ENCODE assay signal across 10 cellular contexts in genomic region chr2:187129306-187129705, GRCh38.
"Had no signal": no experiment of that assay in that cellular context is flagged by ENCODE, and none has a peak within 500 bp of the region (broad histone marks: within the 10 kb centered on the region; RNA-seq: fewer than 3 reads in every experiment).

No MANE protein-coding gene starts in this region.

- FAIRE-seq: HTR-8/SVneo, K562 had no signal

- DNase-seq: GM23248, GOT3, H7, HFFc6, IMR-90, KG1 had no signal

- ATAC-seq: HCT116, K562 had no signal

- H3K4me3 ChIP-seq: GM23248, HAP-1, K562 had no signal
